1 cellular context compared by ENCODE assay signal in genomic region chr5:84113246-84114118, GRCh38.
TF ChIP-seq lines count a peak whose summit lies in the region.

No MANE protein-coding gene starts in this region.

TF ChIP-seq in SK-N-SH, 30 proteins besides CTCF, POLR2A, EP300 and RAD21 (continued from another document):
- TF ChIP-seq REST (IDR thresholded peaks at IDR 0.05; ENCODE audit: low read depth, low read length) (no peak), YY1 (IDR thresholded peaks at IDR 0.05; ENCODE audit: low read depth) (no peak)
